In genomic region chr13:24540236-24541126, GRCh38 we compare ENCODE assay signal across 9 cellular contexts. TPM values are rescaled to one million over a fixed set of nuclear protein-coding genes. Genes with fewer than 3 reads are reported as not detected.
DNase-seq lines count a peak whose midpoint lies in the region; ATAC-seq and TF ChIP-seq lines count a peak whose summit lies in the region.
"Had no signal": no experiment of that assay in that cellular context is flagged by ENCODE, and none has a peak within 500 bp of the region (broad histone marks: within the 10 kb centered on the region; RNA-seq: fewer than 3 reads in every experiment).

No MANE protein-coding gene starts in this region.

- no peak overlapping the region for H2BK5ac ChIP-seq in mesenchymal stem cell (ENCODE audit: low read depth, low read length, poor library complexity, severe bottlenecking)

- no peaks in the 10 kb centered on the region for H3K36me3 ChIP-seq in BLaER1 treated with 17β-estradiol and CSF1 and Interleukin-3, amounts not matched to agents 10 nM and 100 nM
- no peaks in the 10 kb centered on the region for H3K36me3 ChIP-seq in mesenchymal stem cell (ENCODE audit: control insufficient read depth in 1 of 2, insufficient read depth in 2 of 2, low read depth in 1 of 2, low read length in 2 of 2)

- CTCF ChIA-PET in HEK293T (lab: Yijun Ruan, JAX) = no interaction called here

- peaks cover 0 to 7% (median 0%) of the 10 kb centered on the region in 11 experiments; a peak in 3 of 22 replicates for H4K20me1 ChIP-seq in BLaER1 treated with 17β-estradiol and CSF1 and Interleukin-3, amounts not matched to agents 10 nM and 100 nM

- no peak for ATAC-seq in HG03095 (IDR thresholded peaks at IDR 0.05; ENCODE audit: unreplicated experiment)

- H3K27ac ChIP-seq in BLaER1 treated with 17β-estradiol and CSF1 and Interleukin-3, amounts not matched to agents 10 nM and 100 nM = no peak overlapping the region
- H3K27ac ChIP-seq in mesenchymal stem cell (ENCODE audit: low read length, poor library complexity, severe bottlenecking) = no peak overlapping the region

- no peaks in the 10 kb centered on the region for H3K9me3 Mint-ChIP-seq in mesothelial cell of epicardium

- no peak overlapping the region for H3K4me3 ChIP-seq in BLaER1 treated with 17β-estradiol and CSF1 and Interleukin-3, amounts not matched to agents 10 nM and 100 nM
- H3K4me3 ChIP-seq in choroid plexus epithelial cell (ENCODE audit: low read depth, low read length) = no peak overlapping the region
- H3K4me3 ChIP-seq in mesenchymal stem cell (ENCODE audit: insufficient read depth in 1 of 2, low read depth in 1 of 2, low read length in 2 of 2) = no peak overlapping the region

- H3K18ac ChIP-seq in mesenchymal stem cell (ENCODE audit: low read depth in 1 of 2, low read length in 2 of 2) = no peak overlapping the region

- no peak overlapping the region for H3K4ac ChIP-seq in mesenchymal stem cell (ENCODE audit: low read depth in 1 of 2, low read length in 2 of 2)

- H3K27ac Mint-ChIP-seq in mesothelial cell of epicardium = no peak overlapping the region

- peaks cover 0 to 8% (median 5%) of the 10 kb centered on the region in 10 experiments; a peak in 9 of 20 replicates for H3K4me1 ChIP-seq in BLaER1 treated with 17β-estradiol and CSF1 and Interleukin-3, amounts not matched to agents 10 nM and 100 nM
- H3K4me1 ChIP-seq in mesenchymal stem cell (ENCODE audit: control insufficient read depth, insufficient read depth, low read depth, low read length) = peaks cover 5% of the 10 kb centered on the region

- no peaks in the 10 kb centered on the region for H3K9me3 ChIP-seq in BLaER1 treated with 17β-estradiol and CSF1 and Interleukin-3, amounts not matched to agents 10 nM and 100 nM (replicated peaks in 1 of 11)
- H3K9me3 ChIP-seq in mesenchymal stem cell (ENCODE audit: control insufficient read depth, low read length) = no peaks in the 10 kb centered on the region

- H2BK12ac ChIP-seq in mesenchymal stem cell (ENCODE audit: low read length in 2 of 2) = no peak overlapping the region

- DNase-seq in HEK293T (ENCODE audit: extremely low spot score) (peak; percentile 5), choroid plexus epithelial cell (ENCODE audit: low read depth) (peak; percentile 29), mesenchymal stem cell (peak; percentile 25), mesothelial cell of epicardium (ENCODE audit: low spot score in 2 of 2, unreplicated experiment in 2 of 2) (no peak), NCI-H345 (lab: John Stamatoyannopoulos, UW) (no peak)
- no peak for DNase-seq in stimulated activated CD4-positive, alpha-beta T cell treated with anti-CD3 and anti-CD28 coated beads, Interleukin-1b, Interleukin-23, amount 100 ng/mL, for 48 hours
- DNase-seq: kidney had no signal

- POLR2A ChIA-PET in HEK293T (lab: Yijun Ruan, JAX) = no interaction called here

- no peaks in the 10 kb centered on the region for H3K79me1 ChIP-seq in mesenchymal stem cell (replicated peaks; ENCODE audit: low read length, poor library complexity, severe bottlenecking)

- no peak overlapping the region for H2BK15ac ChIP-seq in mesenchymal stem cell (ENCODE audit: low read depth, poor library complexity, severe bottlenecking)

- H3K4me3 Mint-ChIP-seq in mesothelial cell of epicardium = no peak overlapping the region

- H4K8ac ChIP-seq in mesenchymal stem cell (ENCODE audit: low read length) = no peak overlapping the region

- H2BK120ac ChIP-seq in mesenchymal stem cell (ENCODE audit: low read depth, low read length) = no peak overlapping the region

- no peak overlapping the region for H2AFZ ChIP-seq in mesenchymal stem cell (ENCODE audit: low read depth, low read length)

- H3K27me3 ChIP-seq in BLaER1 treated with 17β-estradiol and CSF1 and Interleukin-3, amounts not matched to agents 10 nM and 100 nM = peaks cover 30 to 41% (median 35%) of the 10 kb centered on the region in 11 experiments
- H3K27me3 ChIP-seq in mesenchymal stem cell (ENCODE audit: control insufficient read depth in 1 of 2, insufficient read depth in 1 of 2, low read length in 2 of 2) = peaks cover 23 to 38% of the 10 kb centered on the region in 2 experiments

- TF ChIP-seq CTCF in choroid plexus epithelial cell (conservative IDR thresholded peaks at IDR 0.05; ENCODE audit: low read depth, low read length) (peak; percentile 56), mesothelial cell of epicardium (IDR thresholded peaks at IDR 0.05; ENCODE audit: unreplicated experiment) (no peak)

- peaks cover 74% of the 10 kb centered on the region for H3K27me3 Mint-ChIP-seq in mesothelial cell of epicardium (ENCODE audit: low read depth)

- peaks cover 4% of the 10 kb centered on the region for H3K4me1 Mint-ChIP-seq in mesothelial cell of epicardium

- H3K14ac ChIP-seq in mesenchymal stem cell (ENCODE audit: low read length in 2 of 2) = no peak overlapping the region

- no peak overlapping the region for H4K91ac ChIP-seq in mesenchymal stem cell (ENCODE audit: low read length)

- no peak overlapping the region for H2AK5ac ChIP-seq in mesenchymal stem cell (ENCODE audit: low read length, severe bottlenecking)

- H3K9ac ChIP-seq in BLaER1 treated with 17β-estradiol and CSF1 and Interleukin-3, amounts not matched to agents 10 nM and 100 nM = no peak overlapping the region
- H3K9ac ChIP-seq in mesenchymal stem cell (ENCODE audit: low read length) = no peak overlapping the region

- H3K36me3 Mint-ChIP-seq in mesothelial cell of epicardium = no peaks in the 10 kb centered on the region

- H3K4me2 ChIP-seq in BLaER1 treated with 17β-estradiol and CSF1 and Interleukin-3, amounts not matched to agents 10 nM and 100 nM = peak overlapping the region in 8 of 11 experiments; percentile 76 to 91 (median 82); a peak in 12 of 22 replicates
- H3K4me2 ChIP-seq in mesenchymal stem cell (ENCODE audit: low read length, poor library complexity, severe bottlenecking) = no peak overlapping the region

- H3K23ac ChIP-seq in mesenchymal stem cell (ENCODE audit: low read length in 2 of 2) = no peak overlapping the region

- WGBS in mesenchymal stem cell = 64% methylated on average over 32 of the region's 32 CpGs

TF ChIP-seq in HEK293T, 16 proteins besides CTCF, POLR2A, EP300 and RAD21:
- TF ChIP-seq FOXA1 (IDR thresholded peaks at IDR 0.05) = no peak
- no peak for TF ChIP-seq L3MBTL2 (conservative IDR thresholded peaks at IDR 0.05)
- TF ChIP-seq ARNT (IDR thresholded peaks at IDR 0.05) = no peak
- no peak for TF ChIP-seq SUZ12 (IDR thresholded peaks at IDR 0.05)
- TF ChIP-seq HDGF (IDR thresholded peaks at IDR 0.05; ENCODE audit: borderline replicate concordance) = no peak
- no peak for TF ChIP-seq BHLHE40 (IDR thresholded peaks at IDR 0.05; ENCODE audit: borderline replicate concordance)
- TF ChIP-seq FOXM1 (IDR thresholded peaks at IDR 0.05; ENCODE audit: borderline replicate concordance) = no peak
- no peak for TF ChIP-seq FOXK2 (IDR thresholded peaks at IDR 0.05)
- no peak for TF ChIP-seq PKNOX1 (IDR thresholded peaks at IDR 0.05)
- no peak for TF ChIP-seq TARDBP (IDR thresholded peaks at IDR 0.05)
- no peak for TF ChIP-seq NFRKB (IDR thresholded peaks at IDR 0.05)
- TF ChIP-seq LEF1 (IDR thresholded peaks at IDR 0.05; ENCODE audit: borderline replicate concordance) = no peak
- TF ChIP-seq SP1 (IDR thresholded peaks at IDR 0.05) = no peak
- TF ChIP-seq ZNF384 (IDR thresholded peaks at IDR 0.05) = no peak
- no peak for TF ChIP-seq CTBP1 (IDR thresholded peaks at IDR 0.05; ENCODE audit: borderline replicate concordance)

RNA-seq across cellular contexts. Expression of gene PARP4, which starts 27.9 kb away (rescaled TPM):
- polyA plus RNA-seq in mesenchymal stem cell (2013, experiment 1 of 2) = 35.2 TPM
- 34.7 TPM for polyA plus RNA-seq in mesenchymal stem cell (2013, experiment 2 of 2)
- total RNA-seq in mesothelial cell of epicardium = 42.8 to 44.2 TPM (median 43.1 TPM) in 3 replicates

Comparison
In these comparisons a context has a peak if more than half of its experiments do, and no peak if none do; other contexts are left out.
1. DNase-seq: peak in HEK293T (single experiment), choroid plexus epithelial cell (single experiment) and mesenchymal stem cell (single experiment); none in mesothelial cell of epicardium (0 of 2), stimulated activated CD4-positive, alpha-beta T cell treated with anti-CD3 and anti-CD28 coated beads, Interleukin-1b, Interleukin-23, amount 100 ng/mL, for 48 hours (single experiment) and NCI-H345 (single experiment).